1 cellular context compared by ENCODE assay signal in genomic region chr14:74401504-74402241, GRCh38.
TF ChIP-seq lines count a peak whose summit lies in the region.

No MANE protein-coding gene starts in this region.

TF ChIP-seq in GM12878, 131 proteins besides CTCF, POLR2A, EP300 and RAD21 (continued from another document and continues in another):
- TF ChIP-seq PRDM15 (CRISPR knock-in tag; IDR thresholded peaks at IDR 0.05) (no peak), SPI1 (IDR thresholded peaks at IDR 0.05; ENCODE audit: borderline replicate concordance, insufficient read depth, low read depth, low read length) (no peak), NBN (IDR thresholded peaks at IDR 0.05) (0 out of 2 replicates have a peak, but pooled peaks have one; percentile 26), BHLHE40 (IDR thresholded peaks at IDR 0.05; ENCODE audit: borderline replicate concordance in 1 of 2, low read depth in 2 of 2, low read length in 1 of 2) (peak; percentile 14 to 85; a peak in 3 of 4 replicates), ZNF24 (IDR thresholded peaks at IDR 0.05) (no peak), MTA3 (IDR thresholded peaks at IDR 0.05; ENCODE audit: borderline replicate concordance, low read length) (no peak; the same call in 1 of the 2 replicates), MEF2B (IDR thresholded peaks at IDR 0.05; ENCODE audit: partially characterized antibody, poor library complexity, severe bottlenecking) (peak; percentile 88), JUNB (IDR thresholded peaks at IDR 0.05) (no peak), ZBED1 (IDR thresholded peaks at IDR 0.05; ENCODE audit: borderline replicate concordance) (no peak), NR2F1 (conservative IDR thresholded peaks at IDR 0.05) (peak; percentile 69), IKZF1 (conservative IDR thresholded peaks at IDR 0.05) (peak; percentile 29), E4F1 (IDR thresholded peaks at IDR 0.05; ENCODE audit: borderline replicate concordance, partially characterized antibody) (no peak), SMARCA5 (IDR thresholded peaks at IDR 0.05) (peak; percentile 51; the same call in 1 of the 2 replicates), GATAD2B (conservative IDR thresholded peaks at IDR 0.05; ENCODE audit: low read depth) (no peak), CHD2 (IDR thresholded peaks at IDR 0.05; ENCODE audit: borderline replicate concordance, low read depth, low read length) (no peak), ZBTB4 (CRISPR knock-in tag; IDR thresholded peaks at IDR 0.05) (no peak), USF2 (IDR thresholded peaks at IDR 0.05; ENCODE audit: borderline replicate concordance, low read depth, low read length) (no peak), PAX5 (IDR thresholded peaks at IDR 0.05; ENCODE audit: borderline replicate concordance, low read depth, low read length) (0 out of 2 replicates have a peak, but pooled peaks have one; percentile 37), CBX3 (IDR thresholded peaks at IDR 0.05; ENCODE audit: borderline replicate concordance, low read depth) (no peak), PKNOX1 (IDR thresholded peaks at IDR 0.05) (peak; percentile 75), ZNF622 (IDR thresholded peaks at IDR 0.05) (no peak), NR2C2 (IDR thresholded peaks at IDR 0.05; ENCODE audit: borderline replicate concordance, control insufficient read depth, insufficient read length, low read depth) (no peak), ASH2L (IDR thresholded peaks at IDR 0.05; ENCODE audit: borderline replicate concordance, low read depth) (no peak), CBFB (IDR thresholded peaks at IDR 0.05; ENCODE audit: low read depth) (no peak), BCL3 (IDR thresholded peaks at IDR 0.05; ENCODE audit: borderline replicate concordance, insufficient read depth, low read depth, low read length, poor library complexity, severe bottlenecking) (no peak), SP1 (IDR thresholded peaks at IDR 0.05; ENCODE audit: low read depth, low read length) (peak; percentile 20), NFXL1 (IDR thresholded peaks at IDR 0.05; ENCODE audit: borderline replicate concordance) (no peak), RB1 (IDR thresholded peaks at IDR 0.05; ENCODE audit: borderline replicate concordance) (0 out of 2 replicates have a peak, but pooled peaks have one; percentile 20), SMC3 (IDR thresholded peaks at IDR 0.05; ENCODE audit: borderline replicate concordance, low read length) (peak; percentile 3; the same call in 1 of the 2 replicates), DPF2 (IDR thresholded peaks at IDR 0.05) (peak; percentile 17; the same call in 1 of the 2 replicates), ZNF217 (IDR thresholded peaks at IDR 0.05) (no peak), NFYA (IDR thresholded peaks at IDR 0.05; ENCODE audit: borderline replicate concordance, low read depth, low read length) (no peak), STAT3 (IDR thresholded peaks at IDR 0.05; ENCODE audit: low read depth, low read length) (no peak), CUX1 (IDR thresholded peaks at IDR 0.05; ENCODE audit: insufficient replicate concordance, low read depth, low read length) (no peak), EGR1 (IDR thresholded peaks at IDR 0.05; ENCODE audit: borderline replicate concordance in 1 of 2, low read depth in 2 of 2, low read length in 2 of 2) (no peak), BACH1 (IDR thresholded peaks at IDR 0.05; ENCODE audit: borderline replicate concordance) (no peak), FOS (IDR thresholded peaks at IDR 0.05; ENCODE audit: borderline replicate concordance, extremely low read depth, insufficient read length) (no peak), ETV6 (conservative IDR thresholded peaks at IDR 0.05 in 1 of 2, IDR thresholded peaks at IDR 0.05 in 1 of 2; ENCODE audit: borderline replicate concordance in 1 of 2, low read depth in 1 of 2) (no peak), ATF7 (IDR thresholded peaks at IDR 0.05; ENCODE audit: low read depth) (peak; percentile 53), CHD1 (IDR thresholded peaks at IDR 0.05; ENCODE audit: low read depth, low read length) (no peak), ESRRA (IDR thresholded peaks at IDR 0.05; ENCODE audit: low read length) (0 out of 2 replicates have a peak, but pooled peaks have one; percentile 42), LARP7 (IDR thresholded peaks at IDR 0.05) (no peak), RUNX3 (IDR thresholded peaks at IDR 0.05; ENCODE audit: low read length) (no peak), E2F4 (IDR thresholded peaks at IDR 0.05; ENCODE audit: low read depth, low read length) (no peak), POLR2AphosphoS5 (IDR thresholded peaks at IDR 0.05; ENCODE audit: low read length) (0 out of 2 replicates have a peak, but pooled peaks have one; percentile 30), SMAD5 (IDR thresholded peaks at IDR 0.05; ENCODE audit: low read depth) (no peak), RCOR1 (conservative IDR thresholded peaks at IDR 0.05; ENCODE audit: low read depth, low read length) (no peak)
